1 cellular context compared by ENCODE assay signal in the genomic region with DNA sequence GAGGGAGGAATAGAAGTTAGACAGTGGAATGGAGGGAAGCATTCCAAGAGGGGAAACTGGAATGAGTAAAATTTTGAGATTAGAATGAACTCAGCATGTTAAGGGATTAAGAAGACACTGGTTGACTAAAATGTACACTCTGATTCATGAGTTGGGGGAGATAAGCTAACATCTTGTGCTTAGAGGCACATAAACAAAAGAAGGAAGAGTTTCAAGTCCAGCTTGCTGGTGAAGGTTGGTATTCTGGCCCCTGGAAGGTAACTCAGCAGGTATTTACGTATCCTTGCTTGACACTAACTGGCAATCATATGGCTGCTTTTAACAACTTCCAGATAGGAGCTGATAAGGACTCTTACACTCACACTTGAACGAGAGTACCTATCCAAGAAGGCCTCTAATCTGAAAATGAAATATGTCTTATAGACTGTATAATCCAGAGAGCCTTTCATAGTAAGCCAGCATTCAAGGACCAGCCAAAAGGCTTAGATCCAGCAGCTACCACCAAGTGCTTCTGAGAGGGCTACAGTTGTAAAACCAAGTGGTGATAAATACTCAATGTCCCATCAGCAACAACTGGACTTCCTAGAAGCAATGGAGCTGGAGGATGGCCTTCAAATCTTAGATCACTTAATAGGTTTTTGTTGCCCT.
TF ChIP-seq lines count a peak whose summit lies in the region.

No MANE protein-coding gene starts in this region.

TF ChIP-seq in IMR-90, 13 proteins besides CTCF, POLR2A, EP300 and RAD21:
- TF ChIP-seq CEBPB (IDR thresholded peaks at IDR 0.05; ENCODE audit: low read depth, low read length) (no peak), MAZ (IDR thresholded peaks at IDR 0.05; ENCODE audit: borderline replicate concordance, low read depth, low read length) (no peak), BHLHE40 (IDR thresholded peaks at IDR 0.05; ENCODE audit: low read depth, low read length) (no peak), MAFK (IDR thresholded peaks at IDR 0.05; ENCODE audit: low read depth, low read length) (no peak), CHD1 (IDR thresholded peaks at IDR 0.05; ENCODE audit: low read depth, low read length) (no peak), NFE2L2 (IDR thresholded peaks at IDR 0.05; ENCODE audit: low read depth, low read length) (no peak), RCOR1 (IDR thresholded peaks at IDR 0.05; ENCODE audit: insufficient replicate concordance, low read length) (no peak), RFX5 (IDR thresholded peaks at IDR 0.05; ENCODE audit: low read depth, low read length) (no peak), MXI1 (IDR thresholded peaks at IDR 0.05; ENCODE audit: borderline replicate concordance, low read depth, low read length) (no peak), FOS (IDR thresholded peaks at IDR 0.05; ENCODE audit: low read depth, low read length) (no peak), SMC3 (IDR thresholded peaks at IDR 0.05; ENCODE audit: low read depth, low read length) (no peak)
- TF ChIP-seq, protein P1, sequence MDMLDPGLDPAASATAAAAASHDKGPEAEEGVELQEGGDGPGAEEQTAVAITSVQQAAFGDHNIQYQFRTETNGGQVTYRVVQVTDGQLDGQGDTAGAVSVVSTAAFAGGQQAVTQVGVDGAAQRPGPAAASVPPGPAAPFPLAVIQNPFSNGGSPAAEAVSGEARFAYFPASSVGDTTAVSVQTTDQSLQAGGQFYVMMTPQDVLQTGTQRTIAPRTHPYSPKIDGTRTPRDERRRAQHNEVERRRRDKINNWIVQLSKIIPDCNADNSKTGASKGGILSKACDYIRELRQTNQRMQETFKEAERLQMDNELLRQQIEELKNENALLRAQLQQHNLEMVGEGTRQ (IDR thresholded peaks at IDR 0.05; ENCODE audit: low read depth, low read length) = no peak
- TF ChIP-seq, protein P2, sequence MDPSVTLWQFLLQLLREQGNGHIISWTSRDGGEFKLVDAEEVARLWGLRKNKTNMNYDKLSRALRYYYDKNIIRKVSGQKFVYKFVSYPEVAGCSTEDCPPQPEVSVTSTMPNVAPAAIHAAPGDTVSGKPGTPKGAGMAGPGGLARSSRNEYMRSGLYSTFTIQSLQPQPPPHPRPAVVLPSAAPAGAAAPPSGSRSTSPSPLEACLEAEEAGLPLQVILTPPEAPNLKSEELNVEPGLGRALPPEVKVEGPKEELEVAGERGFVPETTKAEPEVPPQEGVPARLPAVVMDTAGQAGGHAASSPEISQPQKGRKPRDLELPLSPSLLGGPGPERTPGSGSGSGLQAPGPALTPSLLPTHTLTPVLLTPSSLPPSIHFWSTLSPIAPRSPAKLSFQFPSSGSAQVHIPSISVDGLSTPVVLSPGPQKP (IDR thresholded peaks at IDR 0.05; ENCODE audit: borderline replicate concordance, low read depth, low read length) = no peak
